Comparison of ENCODE assay signal across 8 cellular contexts in the genomic region with DNA sequence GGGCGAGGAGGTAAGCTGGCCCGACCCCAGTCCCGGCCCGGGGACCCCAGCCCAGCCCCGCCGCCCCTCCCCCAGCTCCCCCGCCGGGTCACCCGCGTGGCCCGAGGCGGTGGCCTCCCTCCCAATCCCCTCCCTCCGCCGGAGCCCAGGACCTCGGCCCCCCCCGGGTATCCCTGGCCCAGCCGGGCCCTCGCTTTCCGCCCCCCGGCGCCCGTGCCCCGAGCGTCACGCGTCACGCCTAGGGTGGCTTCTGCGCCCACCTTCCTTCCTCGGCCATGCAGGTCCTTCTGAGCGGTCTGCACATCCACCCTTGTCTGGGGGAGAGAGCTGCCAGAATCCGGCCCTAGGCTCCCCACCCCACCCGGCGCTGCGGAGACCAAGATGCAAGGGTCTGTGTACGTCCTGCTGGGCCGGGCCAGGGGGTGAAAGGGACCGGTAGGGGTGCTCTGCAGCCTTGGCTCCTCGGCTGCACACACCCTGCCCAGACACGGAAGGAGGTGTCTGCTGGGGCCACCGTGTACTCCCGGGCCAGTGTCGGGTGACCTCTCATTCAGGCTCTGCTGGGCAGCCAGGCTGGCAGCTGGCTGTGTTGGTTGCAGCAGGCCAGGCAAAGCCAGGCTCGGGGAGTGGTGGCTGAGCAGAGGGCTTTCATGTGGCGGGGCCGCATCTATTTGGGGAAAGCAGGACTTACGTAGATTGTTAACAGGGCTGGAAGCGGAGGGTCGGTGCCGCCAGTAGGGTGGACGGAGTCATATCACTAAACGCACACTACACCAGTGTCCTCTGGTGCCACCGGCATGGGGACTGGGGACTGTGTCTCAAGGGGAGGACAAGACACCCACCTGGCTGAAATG. TPM values are rescaled to one million over a fixed set of nuclear protein-coding genes. Genes with fewer than 3 reads are reported as not detected.
DNase-seq lines count a peak whose midpoint lies in the region; ATAC-seq and TF ChIP-seq lines count a peak whose summit lies in the region.

No MANE protein-coding gene starts in this region.

- DNase-seq in activated CD8-positive, alpha-beta memory T cell treated with anti-CD3 and anti-CD28 coated beads for 24 hours = peak; percentile 59
- no peak for DNase-seq in activated CD8-positive, alpha-beta memory T cell treated with anti-CD3 and anti-CD28 coated beads, Interleukin-2, amount 50 U/mL, for 4 hours
- no peak for DNase-seq in activated T-helper 2 cell treated with anti-CD3 and anti-CD28 coated beads, Interferon-gamma antibody, Interleukin-2, Interleukin-4, amounts not matched to agents 10 μg/mL and 5 μg/mL and 100 μg/mL, durations not matched to agents 14 hours and 24 hours and 36 hours (ENCODE audit: low spot score)
- DNase-seq in left lobe of liver (ENCODE audit: low spot score) = peak; percentile 38
- peak; percentile 11 for DNase-seq in testis
- no peak for DNase-seq in NK-92 treated with Interleukin-12 subunit alpha and Interleukin-12 subunit beta, amount 100 ng/mL, for 24 hours (lab: John Stamatoyannopoulos, UW)
- DNase-seq in stimulated activated CD4-positive, alpha-beta T cell treated with anti-CD3 and anti-CD28 coated beads, Interleukin-2, amount 100 ng/mL, for 48 hours = no peak
- DNase-seq in left lung = no peak

- H3K9me3 Mint-ChIP-seq in activated T-helper 2 cell treated with anti-CD3 and anti-CD28 coated beads, Interferon-gamma antibody, Interleukin-2, Interleukin-4, amounts not matched to agents 10 μg/mL and 5 μg/mL and 100 μg/mL, durations not matched to agents 14 hours and 24 hours and 36 hours = no peaks in the 10 kb centered on the region

- H3K27me3 Mint-ChIP-seq in activated T-helper 2 cell treated with anti-CD3 and anti-CD28 coated beads, Interferon-gamma antibody, Interleukin-2, Interleukin-4, amounts not matched to agents 10 μg/mL and 5 μg/mL and 100 μg/mL, durations not matched to agents 14 hours and 24 hours and 36 hours (ENCODE audit: low read depth) = peaks cover 62% of the 10 kb centered on the region

- ATAC-seq in left lobe of liver = no peak
- ATAC-seq in left lung = no peak

- H3K4me3 Mint-ChIP-seq in activated T-helper 2 cell treated with anti-CD3 and anti-CD28 coated beads, Interferon-gamma antibody, Interleukin-2, Interleukin-4, amounts not matched to agents 10 μg/mL and 5 μg/mL and 100 μg/mL, durations not matched to agents 14 hours and 24 hours and 36 hours (ENCODE audit: low read depth) = peak overlapping the region; percentile 47

- no peak for TF ChIP-seq POLR2A in testis (IDR thresholded peaks at IDR 0.05)

- no peaks in the 10 kb centered on the region for H3K4me1 Mint-ChIP-seq in activated T-helper 2 cell treated with anti-CD3 and anti-CD28 coated beads, Interferon-gamma antibody, Interleukin-2, Interleukin-4, amounts not matched to agents 10 μg/mL and 5 μg/mL and 100 μg/mL, durations not matched to agents 14 hours and 24 hours and 36 hours (ENCODE audit: low read depth)

- H3K4me1 ChIP-seq in testis (peaks cover 3% of the 10 kb centered on the region), left lung (peaks cover 0 to 13% of the 10 kb centered on the region in 2 donors)

- no peaks in the 10 kb centered on the region for H3K27me3 ChIP-seq in testis
- H3K27me3 ChIP-seq in left lung = peaks cover 37 to 84% of the 10 kb centered on the region in 2 donors

- H3K27ac Mint-ChIP-seq in activated T-helper 2 cell treated with anti-CD3 and anti-CD28 coated beads, Interferon-gamma antibody, Interleukin-2, Interleukin-4, amounts not matched to agents 10 μg/mL and 5 μg/mL and 100 μg/mL, durations not matched to agents 14 hours and 24 hours and 36 hours = no peak overlapping the region

- H3K9me3 ChIP-seq in testis (no peaks in the 10 kb centered on the region), left lung (no peaks in the 10 kb centered on the region)

- peak overlapping the region; percentile 26 to 48 for H3K4me3 ChIP-seq in testis
- H3K4me3 ChIP-seq in left lung = peak overlapping the region in 1 of 2 donors; percentile 28

- intact Hi-C loops in activated T-helper 2 cell treated with anti-CD3 and anti-CD28 coated beads, Interferon-gamma antibody, Interleukin-2, Interleukin-4, amounts not matched to agents 10 μg/mL and 5 μg/mL and 100 μg/mL, durations not matched to agents 14 hours and 24 hours and 36 hours (cut with micrococcal nuclease) = no loop called here
- intact Hi-C loops in testis (cut with DNase I; ENCODE audit: low total_unique reads) (no loop called here), left lung (cut with DNase I) (no loop called here)

- H3K36me3 Mint-ChIP-seq in activated T-helper 2 cell treated with anti-CD3 and anti-CD28 coated beads, Interferon-gamma antibody, Interleukin-2, Interleukin-4, amounts not matched to agents 10 μg/mL and 5 μg/mL and 100 μg/mL, durations not matched to agents 14 hours and 24 hours and 36 hours (ENCODE audit: low read depth) = no peaks in the 10 kb centered on the region

- TF ChIP-seq CTCF in testis (IDR thresholded peaks at IDR 0.05) (no peak), left lung (IDR thresholded peaks at IDR 0.05) (no peak)

- WGBS in testis, 2 donors = 21 to 63% methylated on average over 9 to 41 of the region's 52 CpGs

- H3K27ac ChIP-seq in testis = no peak overlapping the region
- H3K27ac ChIP-seq in left lung = no peak overlapping the region

- no peaks in the 10 kb centered on the region for H3K36me3 ChIP-seq in testis (ENCODE audit: low read depth, missing control alignments)
- no peaks in the 10 kb centered on the region for H3K36me3 ChIP-seq in left lung

RNA-seq across cellular contexts. Expression of a gene that starts 0.8 kb away (rescaled TPM):
- 20.8 and 26.2 TPM in 2 replicates for total RNA-seq in activated T-helper 2 cell treated with anti-CD3 and anti-CD28 coated beads, Interferon-gamma antibody, Interleukin-2, Interleukin-4, amounts not matched to agents 10 μg/mL and 5 μg/mL and 100 μg/mL, durations not matched to agents 14 hours and 24 hours and 36 hours
- total RNA-seq in left lobe of liver (6.5 TPM), testis (10 to 100 TPM; 44.3 to 90.2 TPM), left lung (10 to 100 TPM; 13.5 to 19.9 TPM)
- 104 TPM for polyA plus RNA-seq in testis (ENCODE audit: insufficient read depth, low read depth, low replicate concordance)

Comparison
In these comparisons a context has a peak if more than half of its experiments do, and no peak if none do; other contexts are left out.
1. DNase-seq: peak in activated CD8-positive, alpha-beta memory T cell treated with anti-CD3 and anti-CD28 coated beads for 24 hours (single experiment), left lobe of liver (single experiment) and testis (single experiment); none in activated CD8-positive, alpha-beta memory T cell treated with anti-CD3 and anti-CD28 coated beads, Interleukin-2, amount 50 U/mL, for 4 hours (single experiment), activated T-helper 2 cell treated with anti-CD3 and anti-CD28 coated beads, Interferon-gamma antibody, Interleukin-2, Interleukin-4, amounts not matched to agents 10 μg/mL and 5 μg/mL and 100 μg/mL, durations not matched to agents 14 hours and 24 hours and 36 hours (single experiment), NK-92 treated with Interleukin-12 subunit alpha and Interleukin-12 subunit beta, amount 100 ng/mL, for 24 hours (single experiment), stimulated activated CD4-positive, alpha-beta T cell treated with anti-CD3 and anti-CD28 coated beads, Interleukin-2, amount 100 ng/mL, for 48 hours (0 of 2) and left lung (0 of 2).